ENCODE assay signal across 1 cellular context in the genomic region with DNA sequence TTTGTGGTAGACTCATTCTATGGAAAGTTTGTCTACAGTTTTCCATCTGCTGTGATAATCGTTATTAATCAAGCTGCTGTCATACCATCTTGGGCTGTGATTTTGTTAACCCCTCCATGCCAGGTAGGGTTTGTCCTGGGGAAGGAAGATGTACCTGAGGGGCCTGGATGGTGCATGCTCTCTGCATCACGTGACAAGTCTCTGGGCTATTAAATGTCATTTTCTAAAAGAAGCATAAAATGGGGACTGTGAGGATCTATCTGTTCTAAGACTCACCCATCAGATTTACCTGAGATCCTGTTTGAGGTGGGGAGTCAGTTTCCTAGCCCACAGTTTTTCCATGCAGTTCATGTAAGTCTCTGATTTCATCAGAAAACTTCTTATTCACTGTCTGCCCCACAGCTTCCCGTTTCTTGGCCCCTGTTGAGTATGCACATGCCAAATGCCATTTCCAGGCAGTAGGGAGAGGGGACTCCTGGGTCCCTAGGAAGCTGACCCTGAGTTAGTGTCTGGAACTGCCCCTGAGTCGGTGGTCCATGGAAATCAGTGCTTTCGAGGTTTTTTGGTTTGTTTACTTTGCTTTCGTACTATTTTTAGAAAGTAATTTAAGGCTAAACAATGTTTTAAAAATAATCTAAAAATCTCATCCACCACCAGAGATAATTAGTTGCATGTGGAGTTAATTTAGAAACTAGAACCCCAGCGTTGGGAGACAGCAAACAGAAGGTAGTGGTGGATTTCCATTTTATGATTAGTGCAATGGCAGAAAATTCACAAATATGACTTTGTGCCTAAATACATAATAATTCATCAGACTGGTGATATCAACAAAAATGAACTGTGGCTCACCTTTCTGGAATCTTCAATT.
TF ChIP-seq lines count a peak whose summit lies in the region.

No MANE protein-coding gene starts in this region.

TF ChIP-seq in IMR-90, 13 proteins besides CTCF, POLR2A, EP300 and RAD21 (continued from another document):
- TF ChIP-seq NFE2L2 (IDR thresholded peaks at IDR 0.05; ENCODE audit: low read depth, low read length): no peak
- no peak for TF ChIP-seq MXI1 (IDR thresholded peaks at IDR 0.05; ENCODE audit: borderline replicate concordance, low read depth, low read length)
- TF ChIP-seq, protein P1, sequence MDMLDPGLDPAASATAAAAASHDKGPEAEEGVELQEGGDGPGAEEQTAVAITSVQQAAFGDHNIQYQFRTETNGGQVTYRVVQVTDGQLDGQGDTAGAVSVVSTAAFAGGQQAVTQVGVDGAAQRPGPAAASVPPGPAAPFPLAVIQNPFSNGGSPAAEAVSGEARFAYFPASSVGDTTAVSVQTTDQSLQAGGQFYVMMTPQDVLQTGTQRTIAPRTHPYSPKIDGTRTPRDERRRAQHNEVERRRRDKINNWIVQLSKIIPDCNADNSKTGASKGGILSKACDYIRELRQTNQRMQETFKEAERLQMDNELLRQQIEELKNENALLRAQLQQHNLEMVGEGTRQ (IDR thresholded peaks at IDR 0.05; ENCODE audit: low read depth, low read length): no peak
- no peak for TF ChIP-seq RFX5 (IDR thresholded peaks at IDR 0.05; ENCODE audit: low read depth, low read length)
- no peak for TF ChIP-seq CEBPB (IDR thresholded peaks at IDR 0.05; ENCODE audit: low read depth, low read length)
- TF ChIP-seq RCOR1 (IDR thresholded peaks at IDR 0.05; ENCODE audit: insufficient replicate concordance, low read length): no peak
- TF ChIP-seq SMC3 (IDR thresholded peaks at IDR 0.05; ENCODE audit: low read depth, low read length): no peak
- no peak for TF ChIP-seq MAFK (IDR thresholded peaks at IDR 0.05; ENCODE audit: low read depth, low read length)
- TF ChIP-seq MAZ (IDR thresholded peaks at IDR 0.05; ENCODE audit: borderline replicate concordance, low read depth, low read length): no peak
TF ChIP-seq in IMR-90: peak in this region for 0.
